In the genomic region with DNA sequence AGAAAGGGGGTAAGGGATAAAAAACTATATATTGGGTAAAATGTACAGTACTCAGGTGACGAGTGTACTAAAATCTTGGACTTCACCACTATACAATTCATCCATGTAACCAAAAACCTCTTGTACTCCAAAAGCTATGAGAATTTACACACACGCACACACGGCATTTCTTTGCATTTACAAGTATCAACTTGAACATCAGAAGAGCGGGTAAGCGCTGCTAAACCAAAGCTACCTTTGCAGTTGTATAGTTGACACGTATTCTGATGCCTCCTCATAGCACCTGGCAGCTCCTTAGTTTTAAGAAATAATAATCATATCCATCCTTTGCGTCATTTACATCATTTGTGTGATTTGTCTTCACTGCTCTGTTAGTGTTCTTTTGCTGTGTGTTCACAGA, we compare ENCODE assay signal across 21 cellular contexts.
"Had no signal": no experiment of that assay in that cellular context is flagged by ENCODE, and none has a peak within 500 bp of the region (broad histone marks: within the 10 kb centered on the region; RNA-seq: fewer than 3 reads in every experiment).

No MANE protein-coding gene starts in this region.

- H3K27ac ChIP-seq: hepatocyte, neural progenitor cell had no signal

- H3K4me3 ChIP-seq: hepatocyte, left ventricle myocardium inferior, lung, neural progenitor cell, pancreas had no signal

- H3K4me2 ChIP-seq: hepatocyte, neural progenitor cell had no signal

- FAIRE-seq: endometrium, kidney, pancreas, small intestine had no signal

- ATAC-seq: left cardiac atrium; natural killer cell treated with Interleukin-12 subunit alpha and Interleukin-12 subunit beta and Interleukin-15 and Interleukin-18, amount 100 ng/mL, for 72 hours; right cardiac atrium had no signal

- H3K4me3 Mint-ChIP-seq: natural killer cell treated with Interleukin-12 subunit alpha and Interleukin-12 subunit beta and Interleukin-15 and Interleukin-18, amount 100 ng/mL, for 72 hours; neural progenitor cell had no signal

- H3K9me3 Mint-ChIP-seq: natural killer cell treated with Interleukin-12 subunit alpha and Interleukin-12 subunit beta and Interleukin-15 and Interleukin-18, amount 100 ng/mL, for 72 hours had no signal

- DNase-seq: effector memory CD4-positive, alpha-beta T cell; foreskin melanocyte; head of caudate nucleus; kidney; left cardiac atrium; left ventricle myocardium inferior; mesenchymal stem cell; midbrain; nucleus accumbens; pancreas; right cardiac atrium; small intestine; stimulated activated CD4-positive, alpha-beta T cell treated with anti-CD3 and anti-CD28 coated beads, Interleukin-12 subunit alpha, Interleukin-12 subunit beta, amount 100 ng/mL, for 4 hours; stimulated activated naive CD4-positive, alpha-beta T cell; trophoblast cell had no signal

- H3K9me3 ChIP-seq: left ventricle myocardium inferior, pancreas had no signal

- H3K4me1 ChIP-seq: neural progenitor cell had no signal

- H3K27ac Mint-ChIP-seq: natural killer cell treated with Interleukin-12 subunit alpha and Interleukin-12 subunit beta and Interleukin-15 and Interleukin-18, amount 100 ng/mL, for 72 hours; neural progenitor cell; progenitor cell of endocrine pancreas had no signal

- H2AFZ ChIP-seq: hepatocyte, neural progenitor cell had no signal

- H3K36me3 ChIP-seq: left ventricle myocardium inferior, neural progenitor cell, pancreas had no signal

- H3K27me3 ChIP-seq: hepatocyte, neural progenitor cell, pancreas had no signal

- H3K27me3 Mint-ChIP-seq: progenitor cell of endocrine pancreas had no signal

- H3K36me3 Mint-ChIP-seq: natural killer cell treated with Interleukin-12 subunit alpha and Interleukin-12 subunit beta and Interleukin-15 and Interleukin-18, amount 100 ng/mL, for 72 hours had no signal
